Comparison of ENCODE assay signal across 5 cellular contexts in the genomic region with DNA sequence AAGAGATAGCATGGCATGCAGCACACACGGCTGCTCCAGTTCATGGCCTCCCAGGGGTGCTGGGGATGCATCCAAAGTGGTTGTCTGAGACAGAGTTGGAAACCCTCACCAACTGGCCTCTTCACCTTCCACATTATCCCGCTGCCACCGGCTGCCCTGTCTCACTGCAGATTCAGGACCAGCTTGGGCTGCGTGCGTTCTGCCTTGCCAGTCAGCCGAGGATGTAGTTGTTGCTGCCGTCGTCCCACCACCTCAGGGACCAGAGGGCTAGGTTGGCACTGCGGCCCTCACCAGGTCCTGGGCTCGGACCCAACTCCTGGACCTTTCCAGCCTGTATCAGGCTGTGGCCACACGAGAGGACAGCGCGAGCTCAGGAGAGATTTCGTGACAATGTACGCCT. TPM values are rescaled to one million over a fixed set of nuclear protein-coding genes. Genes with fewer than 3 reads are reported as not detected.
A peak's percentile ranks its signal among the peaks of the same experiment; 100 is the strongest.
DNase-seq lines count a peak whose midpoint lies in the region; ATAC-seq and TF ChIP-seq lines count a peak whose summit lies in the region.
"Had no signal": no experiment of that assay in that cellular context is flagged by ENCODE, and none has a peak within 500 bp of the region (broad histone marks: within the 10 kb centered on the region; RNA-seq: fewer than 3 reads in every experiment).

No MANE protein-coding gene starts in this region.

- H3K4me1 ChIP-seq in CD8-positive, alpha-beta T cell (ENCODE audit: insufficient read depth, low read length): peaks cover 38% of the 10 kb centered on the region
- peaks cover 33% of the 10 kb centered on the region for H3K4me1 ChIP-seq in lower lobe of right lung

- H3K9me3 ChIP-seq in CD8-positive, alpha-beta T cell (ENCODE audit: low read length): no peaks in the 10 kb centered on the region
- H3K9me3 ChIP-seq in lower lobe of right lung: no peaks in the 10 kb centered on the region
- H3K9me3 ChIP-seq: suprapubic skin had no signal

- TF ChIP-seq CTCF in CD8-positive, alpha-beta T cell (IDR thresholded peaks at IDR 0.05): no peak
- TF ChIP-seq CTCF in lower lobe of right lung (IDR thresholded peaks at IDR 0.05): no peak

- H3K4me3 ChIP-seq in CD8-positive, alpha-beta T cell (ENCODE audit: low read depth, low read length): no peak overlapping the region
- no peak overlapping the region for H3K4me3 ChIP-seq in lower lobe of right lung
- H3K4me3 ChIP-seq: suprapubic skin had no signal

- H3K4me3 Mint-ChIP-seq in CD8-positive, alpha-beta T cell: no peak overlapping the region

- H3K27me3 Mint-ChIP-seq in CD8-positive, alpha-beta T cell (ENCODE audit: low read depth): no peaks in the 10 kb centered on the region

- POLR2A ChIA-PET in CD8-positive, alpha-beta T cell (lab: Charles Lee): no interaction called here

- H3K27ac Mint-ChIP-seq in CD8-positive, alpha-beta T cell: peak overlapping the region; percentile 98

- H3K27me3 ChIP-seq in CD8-positive, alpha-beta T cell (ENCODE audit: insufficient read depth, low read length): no peaks in the 10 kb centered on the region
- H3K27me3 ChIP-seq in lower lobe of right lung (ENCODE audit: low read depth): no peaks in the 10 kb centered on the region
- H3K27me3 ChIP-seq: suprapubic skin had no signal

- no peak for ATAC-seq in CD8-positive, alpha-beta T cell
- ATAC-seq in lower lobe of right lung: no peak

- peak overlapping the region; percentile 86 for H3K27ac ChIP-seq in CD8-positive, alpha-beta T cell (ENCODE audit: low read depth, low read length)
- no peak overlapping the region for H3K27ac ChIP-seq in lower lobe of right lung
- H3K27ac ChIP-seq: epithelial cell of prostate, suprapubic skin had no signal

- peaks cover 41% of the 10 kb centered on the region for H3K4me1 Mint-ChIP-seq in CD8-positive, alpha-beta T cell (ENCODE audit: low read depth)

- intact Hi-C loops in CD8-positive, alpha-beta T cell (cut with DNase I, micrococcal nuclease): no loop called here
- intact Hi-C loops in lower lobe of right lung (cut with DNase I): no loop called here

- DNase-seq in CD8-positive, alpha-beta T cell: no peak
- DNase-seq in lower lobe of right lung: no peak
- DNase-seq: NCI-H774 had no signal

- CTCF ChIA-PET in CD8-positive, alpha-beta T cell (lab: Charles Lee): no interaction called here

- peaks cover 50% of the 10 kb centered on the region for H3K36me3 Mint-ChIP-seq in CD8-positive, alpha-beta T cell

- peaks cover 46% of the 10 kb centered on the region for H3K36me3 ChIP-seq in CD8-positive, alpha-beta T cell (ENCODE audit: insufficient read depth, low read length)
- H3K36me3 ChIP-seq in lower lobe of right lung: peaks cover 71% of the 10 kb centered on the region

- no peaks in the 10 kb centered on the region for H3K9me3 Mint-ChIP-seq in CD8-positive, alpha-beta T cell

RNA-seq across cellular contexts. Expression of a gene that starts 4.8 kb away (rescaled TPM):
- total RNA-seq in CD8-positive, alpha-beta T cell: 100 to 1,000 TPM; 251 to 268 TPM
- total RNA-seq in lower lobe of right lung: 80.8 TPM

RNA-seq across cellular contexts. Expression of a gene that starts 5.0 kb away (rescaled TPM):
- 1 to 10 TPM; 4.4 to 7.1 TPM for total RNA-seq in CD8-positive, alpha-beta T cell
- 13.1 TPM for total RNA-seq in lower lobe of right lung

RNA-seq across cellular contexts. Expression of a gene that starts 20.4 kb away (rescaled TPM):
- total RNA-seq in CD8-positive, alpha-beta T cell: 1 to 10 TPM in 1 of 2 experiments, under 1 TPM in 1; 0.28 to 1.1 TPM
- total RNA-seq in lower lobe of right lung: not detected

RNA-seq across cellular contexts. Expression of a gene that starts 27.8 kb away (rescaled TPM):
- total RNA-seq in CD8-positive, alpha-beta T cell: 10 to 100 TPM in 1 of 2 experiments, 1 to 10 TPM in 1; 7.5 to 12.3 TPM
- total RNA-seq in lower lobe of right lung: 48.1 TPM

RNA-seq across cellular contexts. Expression of a gene that starts 36.5 kb away (rescaled TPM):
- 10 to 100 TPM; 57.8 to 62.0 TPM for total RNA-seq in CD8-positive, alpha-beta T cell
- total RNA-seq in lower lobe of right lung: 73.4 TPM
